Comparison of ENCODE assay signal across 8 cellular contexts in genomic region chr1:30718091-30718635, GRCh38. TPM values are rescaled to one million over a fixed set of nuclear protein-coding genes. Genes with fewer than 3 reads are reported as not detected.
DNase-seq lines count a peak whose midpoint lies in the region; ATAC-seq and TF ChIP-seq lines count a peak whose summit lies in the region.

No MANE protein-coding gene starts in this region.

- DNase-seq in NCI-H128 (lab: John Stamatoyannopoulos, UW; ENCODE audit: unreplicated experiment), result peak; percentile 98
- DNase-seq in SKM-1 treated with dmso at 0.1 percent for 144 hours (lab: John Stamatoyannopoulos, UW; ENCODE audit: unreplicated experiment), result peak; percentile 96
- DNase-seq in activated naive CD8-positive, alpha-beta T cell treated with anti-CD3 and anti-CD28 coated beads for 36 hours, result peak; percentile 99
- DNase-seq in Right ventricle myocardium inferior (ENCODE audit: missing footprints), result peak; percentile 100
- peak; percentile 99 for DNase-seq in trophoblast cell
- peak; percentile 99 to 100 for DNase-seq in tibial artery

- no peak overlapping the region for H3K23ac ChIP-seq in trophoblast cell (ENCODE audit: low read length)

- no peak for TF ChIP-seq CTCF in tibial artery (IDR thresholded peaks at IDR 0.05)

- H3K27me3 ChIP-seq in trophoblast cell (ENCODE audit: insufficient read depth, low read length) (no peaks in the 10 kb centered on the region), tibial artery (no peaks in the 10 kb centered on the region)

- H2AK5ac ChIP-seq in trophoblast cell (ENCODE audit: low read length), result no peak overlapping the region

- WGBS in trophoblast cell (ENCODE audit: extremely low coverage, insufficient coverage, insufficient read length), result no CpG with 5 or more reads among the region's 50 CpGs

- H3K4me1 Mint-ChIP-seq in activated naive CD8-positive, alpha-beta T cell treated with anti-CD3 and anti-CD28 coated beads for 36 hours, result peaks cover 27% of the 10 kb centered on the region

- H3K36me3 ChIP-seq in trophoblast cell (ENCODE audit: control insufficient read depth in 1 of 2, insufficient read depth in 2 of 2, low read length in 2 of 2) (no peaks in the 10 kb centered on the region), tibial artery (peaks cover 0 to 14% (median 0%) of the 10 kb centered on the region in 3 donors)

- H3K27ac Mint-ChIP-seq in activated naive CD8-positive, alpha-beta T cell treated with anti-CD3 and anti-CD28 coated beads for 36 hours, result peak overlapping the region; percentile 89

- H3K18ac ChIP-seq in trophoblast cell (ENCODE audit: low read length), result no peak overlapping the region

- no peak overlapping the region for H4K8ac ChIP-seq in trophoblast cell (ENCODE audit: low read depth, low read length)

- H3K4ac ChIP-seq in trophoblast cell (ENCODE audit: low read depth, low read length), result no peak overlapping the region

- peak; percentile 84 for ATAC-seq in HG02678 (IDR thresholded peaks at IDR 0.05; ENCODE audit: unreplicated experiment)
- peak; percentile 91 for ATAC-seq in Right ventricle myocardium inferior

- H3K9me3 ChIP-seq in trophoblast cell (ENCODE audit: insufficient read depth, low read depth, low read length) (peaks cover 1% of the 10 kb centered on the region), tibial artery (no peaks in the 10 kb centered on the region)

- peak overlapping the region; percentile 90 for H3K4me3 Mint-ChIP-seq in activated naive CD8-positive, alpha-beta T cell treated with anti-CD3 and anti-CD28 coated beads for 36 hours

- H3K79me2 ChIP-seq in trophoblast cell (ENCODE audit: control insufficient read depth, insufficient read depth, low read length, poor library complexity), result peaks cover 3% of the 10 kb centered on the region

- no peaks in the 10 kb centered on the region for H3K27me3 Mint-ChIP-seq in activated naive CD8-positive, alpha-beta T cell treated with anti-CD3 and anti-CD28 coated beads for 36 hours

- H2BK5ac ChIP-seq in trophoblast cell (ENCODE audit: low read depth, low read length, poor library complexity), result no peak overlapping the region

- H3K9ac ChIP-seq in trophoblast cell (ENCODE audit: low read length), result no peak overlapping the region

- intact Hi-C loops in Right ventricle myocardium inferior (cut with DNase I) (loop anchor here (1.0 kb wide), 1 partner anchor 193 kb away; no protein-coding TSS in a partner anchor), tibial artery (cut with DNase I; ENCODE audit: low total_unique reads) (no loop called here)

- H3K4me3 ChIP-seq in GM08714 (ENCODE audit: low read length), result peak overlapping the region; percentile 46; the same call in 1 of the 2 replicates
- H3K4me3 ChIP-seq in trophoblast cell (ENCODE audit: low read depth, low read length), result peak overlapping the region; percentile 56
- H3K4me3 ChIP-seq in tibial artery, result peak overlapping the region; percentile 34 to 46

- no peak overlapping the region for H2AFZ ChIP-seq in trophoblast cell (ENCODE audit: insufficient read depth, low read length, poor library complexity)

- H3K4me2 ChIP-seq in trophoblast cell (ENCODE audit: low read length), result peak overlapping the region; percentile 3

- no peak overlapping the region for H4K12ac ChIP-seq in trophoblast cell (ENCODE audit: low read depth, low read length)

- H3K4me1 ChIP-seq in trophoblast cell (ENCODE audit: control insufficient read depth in 1 of 2, insufficient read depth in 2 of 2, low read length in 2 of 2) (peaks cover 0 to 4% of the 10 kb centered on the region in 2 experiments), tibial artery (peaks cover 3 to 21% (median 5%) of the 10 kb centered on the region in 4 donors)

- H3K79me1 ChIP-seq in trophoblast cell (ENCODE audit: low read length), result peaks cover 5% of the 10 kb centered on the region

- peaks cover 10% of the 10 kb centered on the region for H3K9me3 Mint-ChIP-seq in activated naive CD8-positive, alpha-beta T cell treated with anti-CD3 and anti-CD28 coated beads for 36 hours

- peaks cover 25% of the 10 kb centered on the region for H3K36me3 Mint-ChIP-seq in activated naive CD8-positive, alpha-beta T cell treated with anti-CD3 and anti-CD28 coated beads for 36 hours

- H3K27ac ChIP-seq in trophoblast cell (ENCODE audit: low read depth, low read length) (no peak overlapping the region), tibial artery (peak overlapping the region; percentile 91 to 97)

- H4K91ac ChIP-seq in trophoblast cell (ENCODE audit: low read depth, low read length), result no peak overlapping the region

- H3K14ac ChIP-seq in trophoblast cell (ENCODE audit: low read length), result no peak overlapping the region

- no peak overlapping the region for H2BK12ac ChIP-seq in trophoblast cell (ENCODE audit: low read length)

- no peak overlapping the region for H2BK120ac ChIP-seq in trophoblast cell (ENCODE audit: insufficient read depth, low read length, poor library complexity)

RNA-seq across cellular contexts. Expression of gene MATN1, which starts 5.2 kb away (rescaled TPM):
- 1 to 10 TPM; 1.1 to 1.5 TPM for total RNA-seq in activated naive CD8-positive, alpha-beta T cell treated with anti-CD3 and anti-CD28 coated beads for 36 hours
- not detected for total RNA-seq in Right ventricle myocardium inferior
- 0.04 and 0.10 TPM in 2 replicates for polyA plus RNA-seq in trophoblast cell (2013)

RNA-seq across cellular contexts. Expression of gene LAPTM5, which starts 39.4 kb away (rescaled TPM):
- 100 to 1,000 TPM; 232 to 233 TPM for total RNA-seq in activated naive CD8-positive, alpha-beta T cell treated with anti-CD3 and anti-CD28 coated beads for 36 hours
- total RNA-seq in Right ventricle myocardium inferior, result 31.5 TPM
- polyA plus RNA-seq in trophoblast cell (2013), result 0.30 and 0.33 TPM in 2 replicates
